18 cellular contexts compared by ENCODE assay signal in the genomic region with DNA sequence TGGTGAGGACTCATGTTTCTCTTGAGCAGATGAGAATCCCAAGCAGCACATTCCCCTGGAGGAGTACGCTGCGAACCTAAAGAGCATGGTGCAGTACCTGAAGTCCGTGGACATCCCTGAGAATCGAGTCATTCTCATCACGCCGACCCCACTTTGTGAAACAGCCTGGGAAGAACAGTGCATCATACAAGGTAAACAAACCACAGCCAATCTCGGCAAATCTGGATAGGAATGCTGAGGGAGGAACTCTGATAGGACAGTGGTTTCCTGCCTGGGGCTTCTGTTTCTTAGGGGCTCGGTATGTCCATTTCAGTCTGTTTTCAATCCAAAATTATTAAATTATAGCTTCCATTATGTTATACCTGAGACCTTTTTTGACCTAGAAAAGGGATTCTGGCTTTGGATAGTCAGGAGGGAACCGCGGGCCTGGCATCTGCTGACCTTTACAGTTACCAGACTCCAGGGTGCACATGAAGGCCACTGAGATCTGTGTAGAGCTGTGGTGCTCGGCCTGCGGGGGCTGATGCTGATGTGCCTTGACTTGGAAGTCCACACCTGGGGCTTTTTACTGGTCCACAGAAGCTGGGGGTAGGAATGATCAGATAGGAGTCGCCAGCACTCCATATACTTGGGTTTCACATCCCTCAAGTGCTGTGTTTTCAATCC. TPM values are rescaled to one million over a fixed set of nuclear protein-coding genes. Genes with fewer than 3 reads are reported as not detected.
A peak's percentile ranks its signal among the peaks of the same experiment; 100 is the strongest.
DNase-seq lines count a peak whose midpoint lies in the region; ATAC-seq and TF ChIP-seq lines count a peak whose summit lies in the region.
"Had no signal": no experiment of that assay in that cellular context is flagged by ENCODE, and none has a peak within 500 bp of the region (broad histone marks: within the 10 kb centered on the region; RNA-seq: fewer than 3 reads in every experiment).

No MANE protein-coding gene starts in this region.

- H3K27ac Mint-ChIP-seq in GM23338 (peak overlapping the region; percentile 32; the same call in 1 of the 2 replicates), endothelial cell (ENCODE audit: unreplicated experiment) (peak overlapping the region; percentile 50)

- intact Hi-C loops in head of caudate nucleus (cut with DNase I): no loop called here

- H3K79me2 ChIP-seq in GM23338 (replicated peaks; ENCODE audit: insufficient read depth): no peaks in the 10 kb centered on the region; the same call in 1 of the 2 replicates

- H3K36me3 ChIP-seq in GM23338 (ENCODE audit: insufficient read depth) (no peaks in the 10 kb centered on the region; the same call in 1 of the 2 replicates), RWPE2 (ENCODE audit: low read depth) (peaks cover 94% of the 10 kb centered on the region)

- H3K27me3 ChIP-seq in GM23338 (ENCODE audit: insufficient read depth): no peaks in the 10 kb centered on the region
- H3K27me3 ChIP-seq in RWPE2 (ENCODE audit: insufficient read depth, poor library complexity, severe bottlenecking): no peaks in the 10 kb centered on the region
- H3K27me3 ChIP-seq: suprapubic skin had no signal

- H3K4me1 Mint-ChIP-seq in GM23338: peaks cover 19% of the 10 kb centered on the region
- H3K4me1 Mint-ChIP-seq in endothelial cell (ENCODE audit: unreplicated experiment): peaks cover 11% of the 10 kb centered on the region

- 0 out of 2 replicates have a peak, but pooled peaks cover under 1% of the 10 kb centered on the region for H3K9me2 ChIP-seq in GM23338 (ENCODE audit: insufficient read depth)

- H2AFZ ChIP-seq in GM23338: no peak overlapping the region

- DNase-seq in GM23338 (ENCODE audit: low spot score): no peak
- DNase-seq in RWPE2 (ENCODE audit: low spot score): no peak
- DNase-seq in endothelial cell (ENCODE audit: low spot score): no peak
- peak; percentile 56 for DNase-seq in non-pigmented ciliary epithelial cell (ENCODE audit: low read depth)
- no peak for DNase-seq in head of caudate nucleus
- DNase-seq in occipital lobe (lab: John Stamatoyannopoulos, UW): no peak
- DNase-seq: activated CD8-positive, alpha-beta memory T cell treated with anti-CD3 and anti-CD28 coated beads for 24 hours; activated gamma-delta T cell treated with Interleukin-2 at 50 U/mL for 16 hours; DMS79 treated with DMSO at 0.1 percent for 48 hours; effector memory CD8-positive, alpha-beta T cell; NCI-H1930; NCI-H69; psoas muscle; stimulated activated CD4-positive, alpha-beta T cell treated with anti-CD3 and anti-CD28 coated beads, Interleukin-12 subunit alpha, Interleukin-12 subunit beta, amount 100 ng/mL, for 4 hours had no signal

- H3K4me2 ChIP-seq in GM23338: no peak overlapping the region

- peaks cover 12% of the 10 kb centered on the region for H3K27me3 Mint-ChIP-seq in GM23338 (ENCODE audit: insufficient read depth, low read depth, poor library complexity)
- H3K27me3 Mint-ChIP-seq in endothelial cell (ENCODE audit: unreplicated experiment): peaks cover 6% of the 10 kb centered on the region
- H3K27me3 Mint-ChIP-seq: effector memory CD8-positive, alpha-beta T cell had no signal

- H3K9me3 ChIP-seq in RWPE2 (ENCODE audit: severe bottlenecking): no peaks in the 10 kb centered on the region
- H3K9me3 ChIP-seq: psoas muscle, suprapubic skin had no signal

- H3K36me3 Mint-ChIP-seq in GM23338 (ENCODE audit: low read depth) (peaks cover 29% of the 10 kb centered on the region), endothelial cell (ENCODE audit: low read depth, unreplicated experiment) (peaks cover 35% of the 10 kb centered on the region)

- H4K20me1 ChIP-seq in GM23338 (replicated peaks; ENCODE audit: insufficient read depth): no peaks in the 10 kb centered on the region; the same call in none of the 2 replicates

- H3K27ac ChIP-seq in GM23338 (ENCODE audit: low read depth) (no peak overlapping the region), RWPE2 (ENCODE audit: poor library complexity, severe bottlenecking) (no peak overlapping the region)
- H3K27ac ChIP-seq: C4-2B, HL-60, psoas muscle, suprapubic skin had no signal

- H3K4me3 ChIP-seq in GM23338: no peak overlapping the region
- H3K4me3 ChIP-seq in RWPE2 (ENCODE audit: severe bottlenecking): no peak overlapping the region
- H3K4me3 ChIP-seq: psoas muscle, suprapubic skin had no signal

- H3K9me3 Mint-ChIP-seq in GM23338 (no peaks in the 10 kb centered on the region), endothelial cell (ENCODE audit: unreplicated experiment) (no peaks in the 10 kb centered on the region)
- H3K9me3 Mint-ChIP-seq: effector memory CD8-positive, alpha-beta T cell had no signal

- TF ChIP-seq CTCF in GM23338 (conservative IDR thresholded peaks at IDR 0.05; ENCODE audit: low read depth in 2 of 2) (no peak), RWPE2 (IDR thresholded peaks at IDR 0.05; ENCODE audit: poor library complexity, severe bottlenecking) (no peak), endothelial cell (IDR thresholded peaks at IDR 0.05; ENCODE audit: unreplicated experiment) (no peak)

- ATAC-seq in GM23338 (no peak), RWPE2 (ENCODE audit: low read depth) (peak; percentile 40; the same call in 2 of the 3 replicates)
- ATAC-seq in activated CD4-positive, CD25-positive, alpha-beta regulatory T cell treated with anti-CD3 and anti-CD28 coated beads, Interleukin-2, amount 50 U/mL, for 24 hours: no peak
- ATAC-seq: effector memory CD8-positive, alpha-beta T cell; psoas muscle had no signal

- no peaks in the 10 kb centered on the region for H3F3A ChIP-seq in GM23338 (replicated peaks; ENCODE audit: low read depth)

- H3K4me3 Mint-ChIP-seq in GM23338: no peak overlapping the region
- no peak overlapping the region for H3K4me3 Mint-ChIP-seq in endothelial cell (ENCODE audit: unreplicated experiment)
- H3K4me3 Mint-ChIP-seq: effector memory CD8-positive, alpha-beta T cell had no signal

- H3K4me1 ChIP-seq in GM23338 (ENCODE audit: insufficient read depth): peaks cover under 1% of the 10 kb centered on the region
- no peaks in the 10 kb centered on the region for H3K4me1 ChIP-seq in RWPE2 (ENCODE audit: insufficient read depth, poor library complexity, severe bottlenecking)

TF ChIP-seq in GM23338, 12 proteins besides CTCF, POLR2A, EP300 and RAD21 (continues in another document):
- TF ChIP-seq ZNF331 (CRISPR knock-in tag; IDR thresholded peaks at IDR 0.05; ENCODE audit: low read depth): no peak

RNA-seq across cellular contexts. Expression of gene IAH1, which starts 7.0 kb away (rescaled TPM):
- 12.7 and 13.3 TPM in 2 replicates for total RNA-seq in GM23338 (2014; rRNA removed; shearing (Covaris generic))
- polyA plus RNA-seq in GM23338 (2016; fragmentation: Nextera tagmentation; extraction: Ambion mirVana): 33.7 and 35.0 TPM in 2 replicates
- total RNA-seq in endothelial cell (ENCODE audit: unreplicated experiment) (37.5 TPM), occipital lobe (78.1 TPM)

RNA-seq across cellular contexts. Expression of gene CPSF3, which starts 57.9 kb away (rescaled TPM):
- 105 and 123 TPM in 2 replicates for total RNA-seq in GM23338 (2014; rRNA removed; shearing (Covaris generic))
- polyA plus RNA-seq in GM23338 (2016; fragmentation: Nextera tagmentation; extraction: Ambion mirVana): 74.9 and 77.1 TPM in 2 replicates
- total RNA-seq in endothelial cell (ENCODE audit: unreplicated experiment) (55.2 TPM), occipital lobe (34.6 TPM)

RNA-seq across cellular contexts. Expression of gene ITGB1BP1, which starts 58.1 kb away (rescaled TPM):
- 19.2 and 29.1 TPM in 2 replicates for total RNA-seq in GM23338 (2014; rRNA removed; shearing (Covaris generic))
- 47.9 and 63.5 TPM in 2 replicates for polyA plus RNA-seq in GM23338 (2016; fragmentation: Nextera tagmentation; extraction: Ambion mirVana)
- 97.3 TPM for total RNA-seq in endothelial cell (ENCODE audit: unreplicated experiment)
- 60.7 TPM for total RNA-seq in occipital lobe
